Comparison of ENCODE assay signal across 14 cellular contexts in genomic region chr20:16007164-16007563, GRCh38.
DNase-seq lines count a peak whose midpoint lies in the region; ATAC-seq lines count a peak whose summit lies in the region.
"Had no signal": no experiment of that assay in that cellular context is flagged by ENCODE, and none has a peak within 500 bp of the region (broad histone marks: within the 10 kb centered on the region; RNA-seq: fewer than 3 reads in every experiment).

No MANE protein-coding gene starts in this region.

- peaks cover 9% of the 10 kb centered on the region for H3K9me3 Mint-ChIP-seq in activated CD4-positive, alpha-beta memory T cell treated with anti-CD3 and anti-CD28 coated beads, Interleukin-2, amount 10 ng/mL, durations not matched to agents 7 days and 5 days

- no peak overlapping the region for H3K27ac Mint-ChIP-seq in activated CD4-positive, alpha-beta memory T cell treated with anti-CD3 and anti-CD28 coated beads, Interleukin-2, amount 10 ng/mL, durations not matched to agents 7 days and 5 days
- no peak overlapping the region for H3K27ac Mint-ChIP-seq in T-helper 17 cell
- H3K27ac Mint-ChIP-seq: activated CD4-positive, alpha-beta T cell treated with anti-CD3 and anti-CD28 coated beads for 36 hours had no signal

- no peaks in the 10 kb centered on the region for H3K9me3 ChIP-seq in T-helper 17 cell (ENCODE audit: control insufficient read depth, low read length, poor library complexity, severe bottlenecking)
- H3K9me3 ChIP-seq: BE2C, MG63 had no signal

- no peaks in the 10 kb centered on the region for H3K4me1 Mint-ChIP-seq in activated CD4-positive, alpha-beta memory T cell treated with anti-CD3 and anti-CD28 coated beads, Interleukin-2, amount 10 ng/mL, durations not matched to agents 7 days and 5 days
- no peaks in the 10 kb centered on the region for H3K4me1 Mint-ChIP-seq in T-helper 17 cell
- H3K4me1 Mint-ChIP-seq: activated CD4-positive, alpha-beta T cell treated with anti-CD3 and anti-CD28 coated beads for 36 hours; central memory CD8-positive, alpha-beta T cell had no signal

- peak; percentile 99 for ATAC-seq in GM18858 (IDR thresholded peaks at IDR 0.05; ENCODE audit: unreplicated experiment)
- peak; percentile 99 for ATAC-seq in GM21390 (IDR thresholded peaks at IDR 0.05; ENCODE audit: unreplicated experiment)
- ATAC-seq in HG02973 (IDR thresholded peaks at IDR 0.05; ENCODE audit: unreplicated experiment) = peak; percentile 98
- ATAC-seq in HG03571 (IDR thresholded peaks at IDR 0.05; ENCODE audit: unreplicated experiment) = peak; percentile 87
- ATAC-seq in T-helper 17 cell = no peak
- no peak for ATAC-seq in stimulated activated naive CD8-positive, alpha-beta T cell treated with anti-CD3 and anti-CD28 coated beads, Interleukin-15, Interleukin-2, amounts not matched to agents 100 U/mL and 50 U/mL, for 24 hours
- ATAC-seq: activated CD4-positive, alpha-beta T cell treated with anti-CD3 and anti-CD28 coated beads for 36 hours had no signal

- no peak for DNase-seq in activated CD4-positive, alpha-beta memory T cell treated with anti-CD3 and anti-CD28 coated beads, Interleukin-2, amount 10 ng/mL, durations not matched to agents 7 days and 5 days
- DNase-seq in T-helper 17 cell = no peak
- DNase-seq in kidney tubule cell (ENCODE audit: low spot score) = no peak
- no peak for DNase-seq in stimulated activated naive CD8-positive, alpha-beta T cell treated with anti-CD3 and anti-CD28 coated beads, Interleukin-15, Interleukin-2, amounts not matched to agents 100 U/mL and 50 U/mL, for 24 hours
- DNase-seq: activated CD4-positive, alpha-beta T cell treated with anti-CD3 and anti-CD28 coated beads for 36 hours; activated gamma-delta T cell treated with Interleukin-2 at 50 U/mL for 16 hours; BE2C; MG63; NCI-H446 treated with DMSO at 0.1 percent for 48 hours had no signal

- H3K27me3 Mint-ChIP-seq in activated CD4-positive, alpha-beta memory T cell treated with anti-CD3 and anti-CD28 coated beads, Interleukin-2, amount 10 ng/mL, durations not matched to agents 7 days and 5 days = no peaks in the 10 kb centered on the region
- no peaks in the 10 kb centered on the region for H3K27me3 Mint-ChIP-seq in T-helper 17 cell
- H3K27me3 Mint-ChIP-seq: activated CD4-positive, alpha-beta T cell treated with anti-CD3 and anti-CD28 coated beads for 36 hours; central memory CD8-positive, alpha-beta T cell had no signal

- POLR2A ChIA-PET in activated CD4-positive, alpha-beta memory T cell treated with anti-CD3 and anti-CD28 coated beads, Interleukin-2, amount 10 ng/mL, durations not matched to agents 7 days and 5 days (lab: Charles Lee) = no interaction called here

- CTCF ChIA-PET in activated CD4-positive, alpha-beta memory T cell treated with anti-CD3 and anti-CD28 coated beads, Interleukin-2, amount 10 ng/mL, durations not matched to agents 7 days and 5 days (lab: Charles Lee) = no interaction called here

- no peaks in the 10 kb centered on the region for H3K36me3 Mint-ChIP-seq in activated CD4-positive, alpha-beta memory T cell treated with anti-CD3 and anti-CD28 coated beads, Interleukin-2, amount 10 ng/mL, durations not matched to agents 7 days and 5 days (ENCODE audit: low read depth)
- H3K36me3 Mint-ChIP-seq in T-helper 17 cell (ENCODE audit: low read depth) = no peaks in the 10 kb centered on the region

- no peak overlapping the region for H3K4me3 Mint-ChIP-seq in activated CD4-positive, alpha-beta memory T cell treated with anti-CD3 and anti-CD28 coated beads, Interleukin-2, amount 10 ng/mL, durations not matched to agents 7 days and 5 days
- no peak overlapping the region for H3K4me3 Mint-ChIP-seq in T-helper 17 cell
- H3K4me3 Mint-ChIP-seq: activated CD4-positive, alpha-beta T cell treated with anti-CD3 and anti-CD28 coated beads for 36 hours; central memory CD8-positive, alpha-beta T cell had no signal

Comparison
In these comparisons a context has a peak if more than half of its experiments do, and no peak if none do; other contexts are left out.
1. ATAC-seq: peak in GM18858 (single experiment), GM21390 (single experiment), HG02973 (single experiment) and HG03571 (single experiment); none in T-helper 17 cell (single experiment) and stimulated activated naive CD8-positive, alpha-beta T cell treated with anti-CD3 and anti-CD28 coated beads, Interleukin-15, Interleukin-2, amounts not matched to agents 100 U/mL and 50 U/mL, for 24 hours (single experiment).